ENCODE assay signal across 1 cellular context in the genomic region with DNA sequence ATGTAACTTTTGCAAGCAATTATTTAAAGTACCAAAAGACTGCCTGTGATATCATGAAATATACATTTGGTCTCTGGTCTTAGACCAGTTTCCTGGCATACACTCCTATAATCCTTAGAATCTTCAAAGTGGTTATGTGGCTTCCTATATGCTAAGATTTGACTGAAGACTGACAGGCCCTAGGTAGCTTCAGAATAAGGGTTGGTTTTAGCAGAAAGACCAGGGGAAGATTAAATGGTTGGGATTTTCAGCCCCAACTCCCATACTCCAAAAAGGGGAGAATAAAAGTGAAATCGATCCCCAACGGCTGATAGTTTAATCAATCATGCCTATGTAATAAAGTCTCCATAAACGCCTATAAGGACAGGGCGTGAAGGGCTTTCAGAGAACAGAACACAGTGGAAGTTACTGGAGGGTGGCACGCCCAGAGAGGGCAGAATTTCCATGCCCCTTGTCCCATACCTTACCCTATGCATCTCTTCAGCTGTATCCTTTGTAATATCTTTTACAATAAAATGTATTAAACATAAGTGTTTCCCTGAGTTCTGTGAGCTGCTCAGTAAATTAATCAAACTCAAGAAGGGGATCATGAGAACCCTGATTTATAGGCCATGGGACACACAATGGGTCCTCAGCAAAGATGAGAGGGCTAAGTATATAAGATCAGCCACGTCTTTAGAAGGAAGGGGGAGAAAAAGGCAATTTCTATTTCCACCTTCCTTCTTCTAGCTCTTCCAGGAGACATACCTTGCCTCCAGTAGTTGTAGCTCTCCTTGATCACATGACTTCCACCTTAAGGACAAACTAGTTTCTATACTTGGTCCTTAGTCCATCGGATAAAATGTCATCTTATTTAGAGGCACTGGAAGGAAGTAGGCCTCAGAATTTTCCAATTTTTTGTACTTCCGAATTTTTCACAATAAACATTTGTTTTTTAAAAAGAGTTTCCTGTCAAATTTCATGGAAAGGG.
TF ChIP-seq lines count a peak whose summit lies in the region.

No MANE protein-coding gene starts in this region.

TF ChIP-seq in K562, 482 proteins besides CTCF, POLR2A, EP300 and RAD21:
- TF ChIP-seq TOE1 (IDR thresholded peaks at IDR 0.05; ENCODE audit: borderline replicate concordance) (peak; percentile 54; the same call in 1 of the 2 replicates), TOE1 (CRISPR knock-in tag; IDR thresholded peaks at IDR 0.05; ENCODE audit: borderline replicate concordance, low read depth) (no peak), RFX1 (IDR thresholded peaks at IDR 0.05) (0 out of 2 replicates have a peak, but pooled peaks have one; percentile 0), RBM25 (IDR thresholded peaks at IDR 0.05; ENCODE audit: low read depth, low read length, severe bottlenecking) (no peak), ZFX (CRISPR knock-in tag; IDR thresholded peaks at IDR 0.05) (0 out of 2 replicates have a peak, but pooled peaks have one; percentile 11), CTBP1 (IDR thresholded peaks at IDR 0.05; ENCODE audit: borderline replicate concordance) (no peak), RAD51 (IDR thresholded peaks at IDR 0.05; ENCODE audit: borderline replicate concordance, low read depth) (peak; percentile 47; the same call in 1 of the 2 replicates), PHF21A (IDR thresholded peaks at IDR 0.05; ENCODE audit: borderline replicate concordance, low read depth) (no peak), KDM4B (IDR thresholded peaks at IDR 0.05; ENCODE audit: borderline replicate concordance in 2 of 2, low read depth in 1 of 2) (no peak)
- TF ChIP-seq, protein P1, sequence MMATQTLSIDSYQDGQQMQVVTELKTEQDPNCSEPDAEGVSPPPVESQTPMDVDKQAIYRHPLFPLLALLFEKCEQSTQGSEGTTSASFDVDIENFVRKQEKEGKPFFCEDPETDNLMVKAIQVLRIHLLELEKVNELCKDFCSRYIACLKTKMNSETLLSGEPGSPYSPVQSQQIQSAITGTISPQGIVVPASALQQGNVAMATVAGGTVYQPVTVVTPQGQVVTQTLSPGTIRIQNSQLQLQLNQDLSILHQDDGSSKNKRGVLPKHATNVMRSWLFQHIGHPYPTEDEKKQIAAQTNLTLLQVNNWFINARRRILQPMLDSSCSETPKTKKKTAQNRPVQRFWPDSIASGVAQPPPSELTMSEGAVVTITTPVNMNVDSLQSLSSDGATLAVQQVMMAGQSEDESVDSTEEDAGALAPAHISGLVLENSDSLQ (IDR thresholded peaks at IDR 0.05), result peak; percentile 74
- TF ChIP-seq, protein P2, sequence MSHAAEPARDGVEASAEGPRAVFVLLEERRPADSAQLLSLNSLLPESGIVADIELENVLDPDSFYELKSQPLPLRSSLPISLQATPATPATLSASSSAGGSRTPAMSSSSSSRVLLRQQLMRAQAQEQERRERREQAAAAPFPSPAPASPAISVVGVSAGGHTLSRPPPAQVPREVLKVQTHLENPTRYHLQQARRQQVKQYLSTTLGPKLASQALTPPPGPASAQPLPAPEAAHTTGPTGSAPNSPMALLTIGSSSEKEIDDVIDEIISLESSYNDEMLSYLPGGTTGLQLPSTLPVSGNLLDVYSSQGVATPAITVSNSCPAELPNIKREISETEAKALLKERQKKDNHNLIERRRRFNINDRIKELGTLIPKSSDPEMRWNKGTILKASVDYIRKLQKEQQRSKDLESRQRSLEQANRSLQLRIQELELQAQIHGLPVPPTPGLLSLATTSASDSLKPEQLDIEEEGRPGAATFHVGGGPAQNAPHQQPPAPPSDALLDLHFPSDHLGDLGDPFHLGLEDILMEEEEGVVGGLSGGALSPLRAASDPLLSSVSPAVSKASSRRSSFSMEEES (CRISPR knock-in tag; IDR thresholded peaks at IDR 0.05), result peak; percentile 63
TF ChIP-seq in K562: peak in this region for 6.
